Comparison of ENCODE assay signal across 7 cellular contexts in genomic region chr19:37654525-37654832, GRCh38. TPM values are rescaled to one million over a fixed set of nuclear protein-coding genes. Genes with fewer than 3 reads are reported as not detected.
A peak's percentile ranks its signal among the peaks of the same experiment; 100 is the strongest.
DNase-seq lines count a peak whose midpoint lies in the region; ATAC-seq and TF ChIP-seq lines count a peak whose summit lies in the region.

No MANE protein-coding gene starts in this region.

- H3K27ac ChIP-seq in Karpas-422 (ENCODE audit: low read length) (peak overlapping the region; percentile 73), hepatocyte (peak overlapping the region; percentile 96), gastrocnemius medialis (peak overlapping the region; percentile 90 to 94 (median 93))

- H3K4me2 ChIP-seq in Karpas-422 (ENCODE audit: low read depth, low read length, poor library complexity, severe bottlenecking) (peak overlapping the region; percentile 88), hepatocyte (peak overlapping the region; percentile 83)

- peak overlapping the region; percentile 98 to 99 for H3K4me3 Mint-ChIP-seq in activated T-cell treated with anti-CD3 and anti-CD28 coated beads, Interleukin-2, amount 50 U/mL, for 72 hours

- H3K9me3 Mint-ChIP-seq in activated T-cell treated with anti-CD3 and anti-CD28 coated beads, Interleukin-2, amount 50 U/mL, for 72 hours = peaks cover 2 to 7% of the 10 kb centered on the region in 2 donors

- H3K27me3 Mint-ChIP-seq in activated T-cell treated with anti-CD3 and anti-CD28 coated beads, Interleukin-2, amount 50 U/mL, for 72 hours (ENCODE audit: low read depth) = no peaks in the 10 kb centered on the region

- in situ Hi-C loops in gastrocnemius medialis (cut with MboI; ENCODE audit: low sequenced_read_pairs in 4 of 4) = no loop called here

- TF ChIP-seq POLR2A in gastrocnemius medialis (IDR thresholded peaks at IDR 0.05) = no peak

- peak overlapping the region; percentile 94 for H3K9ac ChIP-seq in Karpas-422 (ENCODE audit: low read length)

- peaks cover 55% of the 10 kb centered on the region for H3K79me2 ChIP-seq in Karpas-422 (ENCODE audit: low read length)
- peaks cover 54% of the 10 kb centered on the region for H3K79me2 ChIP-seq in hepatocyte

- H3K4me1 Mint-ChIP-seq in activated T-cell treated with anti-CD3 and anti-CD28 coated beads, Interleukin-2, amount 50 U/mL, for 72 hours (ENCODE audit: low read depth) = peaks cover 41% of the 10 kb centered on the region

- H3K27me3 ChIP-seq in Karpas-422 (ENCODE audit: low read length) = no peaks in the 10 kb centered on the region
- H3K27me3 ChIP-seq in hepatocyte = no peaks in the 10 kb centered on the region
- H3K27me3 ChIP-seq in gastrocnemius medialis = no peaks in the 10 kb centered on the region

- peak overlapping the region; percentile 96 for H3K27ac Mint-ChIP-seq in activated T-cell treated with anti-CD3 and anti-CD28 coated beads, Interleukin-2, amount 50 U/mL, for 72 hours

- DNase-seq in GM04503 (ENCODE audit: low read depth) (peak; percentile 7), Karpas-422 (peak; percentile 78), hepatocyte (ENCODE audit: low spot score) (no peak), gastrocnemius medialis (no peak), COLO668 (lab: John Stamatoyannopoulos, UW; ENCODE audit: unreplicated experiment) (no peak)
- no peak for DNase-seq in activated T-cell treated with anti-CD3 and anti-CD28 coated beads, Interleukin-2, amount 50 U/mL, for 72 hours

- ATAC-seq in activated T-cell treated with anti-CD3 and anti-CD28 coated beads, Interleukin-2, amount 50 U/mL, for 72 hours (replicated peaks in 1 of 2) = no peak
- ATAC-seq in gastrocnemius medialis (no peak), GM21390 (IDR thresholded peaks at IDR 0.05; ENCODE audit: unreplicated experiment) (no peak)

- no peak for TF ChIP-seq CTCF in hepatocyte (IDR thresholded peaks at IDR 0.05; ENCODE audit: poor library complexity)
- TF ChIP-seq CTCF in gastrocnemius medialis (IDR thresholded peaks at IDR 0.05 in 4 of 5, conservative IDR thresholded peaks at IDR 0.05 in 1 of 5) = no peak

- peaks cover 19 to 39% of the 10 kb centered on the region in 2 donors for H3K36me3 Mint-ChIP-seq in activated T-cell treated with anti-CD3 and anti-CD28 coated beads, Interleukin-2, amount 50 U/mL, for 72 hours (ENCODE audit: insufficient read depth in 2 of 2)

- peaks cover 37% of the 10 kb centered on the region for H3K36me3 ChIP-seq in Karpas-422 (ENCODE audit: insufficient read depth, low read length)
- H3K36me3 ChIP-seq in hepatocyte (replicated peaks; ENCODE audit: insufficient read depth, low read depth) = no peaks in the 10 kb centered on the region
- H3K36me3 ChIP-seq in gastrocnemius medialis = no peaks in the 10 kb centered on the region

- H3K9me3 ChIP-seq in Karpas-422 (ENCODE audit: low read length) (peaks cover 31% of the 10 kb centered on the region), hepatocyte (ENCODE audit: low read depth) (peaks cover 3% of the 10 kb centered on the region), gastrocnemius medialis (no peaks in the 10 kb centered on the region)

- H2AFZ ChIP-seq in Karpas-422 (ENCODE audit: low read length) = peak overlapping the region; percentile 90
- peak overlapping the region; percentile 88 for H2AFZ ChIP-seq in hepatocyte

- H3K9me2 ChIP-seq in Karpas-422 (replicated peaks; ENCODE audit: insufficient read depth, low read length) (no peaks in the 10 kb centered on the region), hepatocyte (replicated peaks; ENCODE audit: insufficient read depth) (no peaks in the 10 kb centered on the region)

- intact Hi-C loops in gastrocnemius medialis (cut with DNase I; ENCODE audit: low total_unique reads) = loop anchor here (10.0 kb wide), 1 partner anchor 280 kb away; the partner anchor contains the start of gene ZNF527

- H3K4me1 ChIP-seq in Karpas-422 (ENCODE audit: low read length) (peaks cover 15% of the 10 kb centered on the region), hepatocyte (ENCODE audit: insufficient read depth) (peaks cover 11% of the 10 kb centered on the region), gastrocnemius medialis (peaks cover 21 to 22% of the 10 kb centered on the region in 2 donors)

- peak overlapping the region; percentile 92 for H3K4me3 ChIP-seq in Karpas-422 (ENCODE audit: low read length)
- H3K4me3 ChIP-seq in hepatocyte = peak overlapping the region; percentile 90
- peak overlapping the region; percentile 75 to 94 (median 84) for H3K4me3 ChIP-seq in gastrocnemius medialis

- H4K20me1 ChIP-seq in Karpas-422 (ENCODE audit: insufficient read depth, low read depth, low read length) (no peaks in the 10 kb centered on the region), hepatocyte (ENCODE audit: insufficient read depth, poor library complexity, severe bottlenecking) (peaks cover 10% of the 10 kb centered on the region)

- WGBS in hepatocyte (ENCODE audit: low lambda C conversion rate, missing lambda C conversion rate) = 3% methylated on average over 9 of the region's 9 CpGs

RNA-seq across cellular contexts. Expression of gene ZFP30, which starts 0.8 kb away (rescaled TPM):
- total RNA-seq in Karpas-422 (2014; rRNA removed; shearing (Covaris generic); ENCODE audit: low replicate concordance) = 15.4 and 17.8 TPM in 2 replicates
- 10 to 100 TPM; 11.1 to 13.3 TPM for total RNA-seq in activated T-cell treated with anti-CD3 and anti-CD28 coated beads, Interleukin-2, amount 50 U/mL, for 72 hours
- total RNA-seq in hepatocyte (12.0 and 19.0 TPM in 2 replicates), gastrocnemius medialis (1 to 10 TPM; 1.2 to 6.2 (median 3.4) TPM)
- 2.6 and 3.2 TPM in 2 replicates for polyA plus RNA-seq in hepatocyte

RNA-seq across cellular contexts. Expression of gene ZNF540, which starts 59.8 kb away (rescaled TPM):
- 2.4 and 8.7 TPM in 2 replicates for total RNA-seq in Karpas-422 (2014; rRNA removed; shearing (Covaris generic); ENCODE audit: low replicate concordance)
- total RNA-seq in activated T-cell treated with anti-CD3 and anti-CD28 coated beads, Interleukin-2, amount 50 U/mL, for 72 hours = 1 to 10 TPM; 2.3 TPM
- total RNA-seq in hepatocyte (0.76 and 1.7 TPM in 2 replicates), gastrocnemius medialis (1 to 10 TPM in 3 of 4 donors, under 1 TPM in 1; 0.46 to 1.5 (median 1.3) TPM)
- 1.3 and 1.9 TPM in 2 replicates for polyA plus RNA-seq in hepatocyte

RNA-seq across cellular contexts. Expression of gene ZNF571, which starts 59.9 kb away (rescaled TPM):
- 7.4 and 10.7 TPM in 2 replicates for total RNA-seq in Karpas-422 (2014; rRNA removed; shearing (Covaris generic); ENCODE audit: low replicate concordance)
- total RNA-seq in activated T-cell treated with anti-CD3 and anti-CD28 coated beads, Interleukin-2, amount 50 U/mL, for 72 hours = 1 to 10 TPM; 6.2 to 9.4 TPM
- total RNA-seq in hepatocyte (5.6 and 5.7 TPM in 2 replicates), gastrocnemius medialis (1 to 10 TPM; 1.5 to 2.5 (median 1.8) TPM)
- polyA plus RNA-seq in hepatocyte = 1.5 and 3.6 TPM in 2 replicates

Comparison
In these comparisons a context has a peak if more than half of its experiments do, and no peak if none do; other contexts are left out.
1. DNase-seq: peak in GM04503 (single experiment) and Karpas-422 (single experiment); none in activated T-cell treated with anti-CD3 and anti-CD28 coated beads, Interleukin-2, amount 50 U/mL, for 72 hours (0 of 2), hepatocyte (single experiment), gastrocnemius medialis (0 of 2) and COLO668 (single experiment).
2. Peak in every context shown above with its lines, with median percentiles within 50 percentile points of each other: H3K27ac ChIP-seq and H3K4me3 ChIP-seq.